Comparison of ENCODE assay signal across 11 cellular contexts in the genomic region with DNA sequence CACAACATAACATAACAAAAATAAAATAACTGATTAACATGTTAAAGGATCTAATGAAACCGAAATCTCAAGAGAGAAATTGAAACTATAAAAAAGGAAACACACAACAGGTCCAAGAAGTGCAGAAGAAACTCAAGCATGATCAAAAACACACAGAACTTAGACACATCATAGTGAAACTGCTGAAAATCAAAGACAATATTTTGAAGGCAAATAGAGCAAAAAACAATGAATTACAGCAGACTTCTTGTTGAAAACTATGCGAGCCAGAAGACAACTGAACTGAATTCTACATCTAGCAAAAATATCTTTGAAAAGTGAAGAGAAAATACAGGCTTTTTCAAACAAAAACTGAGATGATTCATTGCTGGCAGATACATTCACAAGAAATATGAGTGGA.
DNase-seq lines count a peak whose midpoint lies in the region; ATAC-seq, FAIRE-seq and TF ChIP-seq lines count a peak whose summit lies in the region.
"Had no signal": no experiment of that assay in that cellular context is flagged by ENCODE, and none has a peak within 500 bp of the region (broad histone marks: within the 10 kb centered on the region; RNA-seq: fewer than 3 reads in every experiment).

No MANE protein-coding gene starts in this region.

- no peak for FAIRE-seq in H54 (lab: Jason Lieb, UNC)

- H3K4me3 Mint-ChIP-seq in endothelial cell (ENCODE audit: unreplicated experiment): no peak overlapping the region
- H3K4me3 Mint-ChIP-seq: GM23338 had no signal

- H3K4me1 Mint-ChIP-seq in endothelial cell (ENCODE audit: unreplicated experiment): no peaks in the 10 kb centered on the region
- H3K4me1 Mint-ChIP-seq: GM23338 had no signal

- DNase-seq in GM13976 (ENCODE audit: low spot score): peak; percentile 25
- peak; percentile 44 for DNase-seq in fibroblast of peridontal ligament (ENCODE audit: extremely low read depth)
- no peak for DNase-seq in endothelial cell (ENCODE audit: low spot score)
- DNase-seq in H54 (ENCODE audit: insufficient read length, low spot score): no peak
- no peak for DNase-seq in NCI-H446 (lab: John Stamatoyannopoulos, UW)
- DNase-seq: cerebellar nuclear complex, GDM1 had no signal

- ATAC-seq in GM19351 (IDR thresholded peaks at IDR 0.05; ENCODE audit: unreplicated experiment): peak; percentile 61
- peak; percentile 64 for ATAC-seq in HG03565 (IDR thresholded peaks at IDR 0.05; ENCODE audit: unreplicated experiment)
- ATAC-seq: GM23338, sciatic nerve had no signal

- no peaks in the 10 kb centered on the region for H3K9me3 Mint-ChIP-seq in endothelial cell (ENCODE audit: unreplicated experiment)

- in situ Hi-C loops in GM13976 (cut with MboI; ENCODE audit: low sequenced_read_pairs, unreplicated experiment): no loop called here

- TF ChIP-seq POLR2A in H54 (IDR thresholded peaks at IDR 0.05; ENCODE audit: low read depth, low read length): no peak

- peaks cover 34% of the 10 kb centered on the region for H3K36me3 Mint-ChIP-seq in endothelial cell (ENCODE audit: low read depth, unreplicated experiment)

- H3K27ac Mint-ChIP-seq in endothelial cell (ENCODE audit: unreplicated experiment): no peak overlapping the region
- H3K27ac Mint-ChIP-seq: GM23338 had no signal

- H3K27me3 Mint-ChIP-seq in endothelial cell (ENCODE audit: unreplicated experiment): no peaks in the 10 kb centered on the region

- TF ChIP-seq CTCF in GM13976 (IDR thresholded peaks at IDR 0.05; ENCODE audit: borderline replicate concordance, control extremely low read depth, extremely low read depth, insufficient read depth, missing control alignments) (no peak), endothelial cell (IDR thresholded peaks at IDR 0.05; ENCODE audit: unreplicated experiment) (no peak)

Comparison
In these comparisons a context has a peak if more than half of its experiments do, and no peak if none do; other contexts are left out.
1. DNase-seq: peak in GM13976 (single experiment) and fibroblast of peridontal ligament (single experiment); none in endothelial cell (single experiment), H54 (single experiment) and NCI-H446 (0 of 2).